In genomic region chr19:12665646-12666304, GRCh38 we compare ENCODE assay signal across 2 cellular contexts.
TF ChIP-seq lines count a peak whose summit lies in the region.

No MANE protein-coding gene starts in this region.

TF ChIP-seq in IMR-90, 13 proteins besides CTCF, POLR2A, EP300 and RAD21:
- TF ChIP-seq BHLHE40 (IDR thresholded peaks at IDR 0.05; ENCODE audit: low read depth, low read length), result no peak
- TF ChIP-seq NFE2L2 (IDR thresholded peaks at IDR 0.05; ENCODE audit: low read depth, low read length), result no peak
- TF ChIP-seq SMC3 (IDR thresholded peaks at IDR 0.05; ENCODE audit: low read depth, low read length), result no peak
- TF ChIP-seq CEBPB (IDR thresholded peaks at IDR 0.05; ENCODE audit: low read depth, low read length), result no peak
- TF ChIP-seq RFX5 (IDR thresholded peaks at IDR 0.05; ENCODE audit: low read depth, low read length), result no peak

TF ChIP-seq in GM12878, 131 proteins besides CTCF, POLR2A, EP300 and RAD21:
- TF ChIP-seq CREB1 (IDR thresholded peaks at IDR 0.05; ENCODE audit: low read depth), result peak; percentile 52; the same call in 1 of the 2 replicates
- TF ChIP-seq SREBF2 (IDR thresholded peaks at IDR 0.05; ENCODE audit: low read length), result no peak
- TF ChIP-seq TCF3 (IDR thresholded peaks at IDR 0.05; ENCODE audit: borderline replicate concordance, insufficient read depth, low read depth, low read length), result 0 out of 2 replicates have a peak, but pooled peaks have one; percentile 62
- peak in 1 of 2 experiments; percentile 3; a peak in 1 of 4 replicates for TF ChIP-seq BHLHE40 (IDR thresholded peaks at IDR 0.05; ENCODE audit: borderline replicate concordance in 1 of 2, low read depth in 2 of 2, low read length in 1 of 2)
- TF ChIP-seq RUNX3 (IDR thresholded peaks at IDR 0.05; ENCODE audit: low read length), result no peak
- peak; percentile 2 for TF ChIP-seq SP1 (IDR thresholded peaks at IDR 0.05; ENCODE audit: low read depth, low read length)
- TF ChIP-seq POLR2AphosphoS5 (IDR thresholded peaks at IDR 0.05; ENCODE audit: low read length), result peak; percentile 28
- no peak for TF ChIP-seq ELK1 (IDR thresholded peaks at IDR 0.05; ENCODE audit: low read depth, low read length)
- TF ChIP-seq NFXL1 (IDR thresholded peaks at IDR 0.05; ENCODE audit: borderline replicate concordance), result no peak
- no peak for TF ChIP-seq SIX5 (IDR thresholded peaks at IDR 0.05; ENCODE audit: low read depth, low read length, severe bottlenecking)
